ENCODE assay signal across 22 cellular contexts in the genomic region with DNA sequence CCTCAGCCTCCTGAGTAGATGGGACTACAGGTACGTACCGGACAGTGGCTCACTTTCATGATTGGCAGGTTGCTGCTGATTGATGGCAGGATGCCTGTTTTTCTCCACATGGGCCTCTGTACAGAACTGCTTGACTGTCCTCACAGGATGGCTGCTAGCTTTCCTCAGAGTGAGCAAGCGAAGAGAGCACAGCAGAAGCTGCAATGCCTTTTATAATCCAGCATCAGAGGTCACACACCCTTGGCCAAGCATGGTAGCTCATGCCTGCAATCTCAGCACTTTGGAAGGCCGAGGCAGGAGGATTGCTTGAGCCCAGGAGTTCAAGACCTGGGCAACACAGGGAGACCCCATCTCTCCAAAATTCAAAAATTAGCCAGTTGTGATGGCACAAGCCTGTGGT.
"Had no signal": no experiment of that assay in that cellular context is flagged by ENCODE, and none has a peak within 500 bp of the region (broad histone marks: within the 10 kb centered on the region; RNA-seq: fewer than 3 reads in every experiment).

No MANE protein-coding gene starts in this region.

- H3K4me1 ChIP-seq: body of pancreas had no signal

- DNase-seq: activated CD4-positive, alpha-beta T cell treated with anti-CD3 and anti-CD28 coated beads, Interleukin-2, amount 10 ng/mL, durations not matched to agents 7 days and 5 days; activated CD4-positive, CD25-positive, alpha-beta regulatory T cell; activated naive CD4-positive, alpha-beta T cell treated with anti-CD3 and anti-CD28 coated beads, Interleukin-2, amount 50 U/mL, for 16 hours; amygdala; body of pancreas; caudate nucleus; effector memory CD4-positive, alpha-beta T cell; foreskin fibroblast; hippocampal formation; left ventricle myocardium superior; natural killer cell; nucleus accumbens; stimulated activated CD4-positive, alpha-beta T cell treated with anti-CD3 and anti-CD28 coated beads, Interleukin-15, amount 100 ng/mL, for 24 hours; stimulated activated CD4-positive, alpha-beta T cell treated with anti-CD3 and anti-CD28 coated beads, Interleukin-4, amount 100 ng/mL, for 1 hour had no signal

- H3K9me3 ChIP-seq: body of pancreas, suprapubic skin had no signal

- H3K36me3 ChIP-seq: suprapubic skin had no signal

- H3K27ac Mint-ChIP-seq: activated CD4-positive, alpha-beta T cell treated with anti-CD3 and anti-CD28 coated beads, Interleukin-2, amount 10 ng/mL, durations not matched to agents 7 days and 5 days; activated T-helper 2 cell treated with anti-CD3 and anti-CD28 coated beads, Interferon-gamma antibody, Interleukin-2, Interleukin-4, amounts not matched to agents 10 μg/mL and 5 μg/mL and 100 μg/mL, durations not matched to agents 14 hours and 24 hours and 36 hours; memory B cell; T-helper 1 cell treated with Interleukin-12 subunit alpha and Interleukin-12 subunit beta and Interleukin-4 antibody, amounts not matched to agents 30 μg/mL and 1 μg/mL, for 36 hours; type B pancreatic cell had no signal

- H3K9me3 Mint-ChIP-seq: activated CD4-positive, alpha-beta T cell treated with anti-CD3 and anti-CD28 coated beads, Interleukin-2, amount 10 ng/mL, durations not matched to agents 7 days and 5 days; activated T-helper 2 cell treated with anti-CD3 and anti-CD28 coated beads, Interferon-gamma antibody, Interleukin-2, Interleukin-4, amounts not matched to agents 10 μg/mL and 5 μg/mL and 100 μg/mL, durations not matched to agents 14 hours and 24 hours and 36 hours; memory B cell; natural killer cell; stimulated activated naive CD8-positive, alpha-beta T cell treated with anti-CD3 and anti-CD28 coated beads, Interleukin-15, Interleukin-2, amounts not matched to agents 100 ng/mL and 50 ng/mL, for 24 hours; T-helper 1 cell treated with Interleukin-12 subunit alpha and Interleukin-12 subunit beta and Interleukin-4 antibody, amounts not matched to agents 30 μg/mL and 1 μg/mL, for 36 hours had no signal

- H3K4me3 ChIP-seq: body of pancreas, coronary artery, skin epidermis, suprapubic skin had no signal

- ATAC-seq: body of pancreas, left ventricle myocardium superior, natural killer cell had no signal

- H3K27ac ChIP-seq: body of pancreas, coronary artery, skin epidermis, suprapubic skin had no signal

- H3K36me3 Mint-ChIP-seq: natural killer cell, type B pancreatic cell had no signal

- H3K4me3 Mint-ChIP-seq: activated CD4-positive, alpha-beta T cell treated with anti-CD3 and anti-CD28 coated beads, Interleukin-2, amount 10 ng/mL, durations not matched to agents 7 days and 5 days; memory B cell; natural killer cell; stimulated activated naive CD8-positive, alpha-beta T cell treated with anti-CD3 and anti-CD28 coated beads, Interleukin-15, Interleukin-2, amounts not matched to agents 100 ng/mL and 50 ng/mL, for 24 hours; T-helper 1 cell treated with Interleukin-12 subunit alpha and Interleukin-12 subunit beta and Interleukin-4 antibody, amounts not matched to agents 30 μg/mL and 1 μg/mL, for 36 hours; type B pancreatic cell had no signal

- H3K27me3 ChIP-seq: body of pancreas, suprapubic skin had no signal

- H3K27me3 Mint-ChIP-seq: activated CD4-positive, alpha-beta T cell treated with anti-CD3 and anti-CD28 coated beads, Interleukin-2, amount 10 ng/mL, durations not matched to agents 7 days and 5 days; memory B cell; stimulated activated naive CD8-positive, alpha-beta T cell treated with anti-CD3 and anti-CD28 coated beads, Interleukin-15, Interleukin-2, amounts not matched to agents 100 ng/mL and 50 ng/mL, for 24 hours; type B pancreatic cell had no signal
